ENCODE assay signal across 8 cellular contexts in the genomic region with DNA sequence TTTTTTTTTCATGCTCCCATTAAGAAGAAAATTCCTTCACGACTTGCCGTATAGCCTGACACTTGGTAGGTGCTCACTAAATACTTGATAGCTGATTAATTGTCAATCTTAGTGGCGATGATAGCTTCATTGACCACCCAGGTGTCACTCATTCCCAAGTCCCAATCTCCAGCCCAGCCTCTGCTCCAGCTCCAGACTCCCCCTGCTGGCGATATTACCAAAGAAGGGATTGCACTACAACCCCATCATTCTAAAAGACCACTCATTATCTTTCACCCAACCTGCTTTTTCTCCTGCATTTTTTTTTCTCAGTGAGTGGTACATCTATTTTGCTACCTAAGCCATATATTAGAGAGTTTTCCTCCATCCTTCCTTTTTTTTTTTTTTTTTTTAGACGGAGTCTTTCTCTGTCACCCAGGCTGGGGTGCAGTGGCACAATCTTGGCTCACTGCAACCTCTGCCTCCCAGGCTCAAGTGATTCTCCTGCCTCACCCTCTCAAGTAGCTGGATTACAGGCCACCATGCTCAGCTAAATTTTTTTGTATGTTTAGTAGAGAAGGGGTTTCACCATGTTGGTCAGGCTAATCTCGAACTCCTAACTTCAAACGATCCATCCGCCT. TPM values are rescaled to one million over a fixed set of nuclear protein-coding genes. Genes with fewer than 3 reads are reported as not detected.
DNase-seq lines count a peak whose midpoint lies in the region; ATAC-seq and TF ChIP-seq lines count a peak whose summit lies in the region.

No MANE protein-coding gene starts in this region.

- peak; percentile 36 for DNase-seq in NOMO-1 treated with DMSO at 0.1 percent for 48 hours (lab: John Stamatoyannopoulos, UW; ENCODE audit: unreplicated experiment)
- no peak for DNase-seq in NOMO-1 treated with dmso at 0.1 percent for 144 hours (lab: John Stamatoyannopoulos, UW; ENCODE audit: unreplicated experiment)
- DNase-seq in activated naive CD4-positive, alpha-beta T cell treated with anti-CD3 and anti-CD28 coated beads for 36 hours = peak; percentile 56
- DNase-seq in left ventricle myocardium inferior = no peak
- peak; percentile 3 for DNase-seq in stimulated activated CD4-positive, alpha-beta T cell treated with anti-CD3 and anti-CD28 coated beads, Interleukin-12 subunit alpha, Interleukin-12 subunit beta, amount 100 ng/mL, for 4 hours

- H3K27me3 Mint-ChIP-seq in activated naive CD4-positive, alpha-beta T cell treated with anti-CD3 and anti-CD28 coated beads for 36 hours (ENCODE audit: low read depth) = peaks cover 13% of the 10 kb centered on the region

- CTCF ChIA-PET in activated naive CD4-positive, alpha-beta T cell treated with anti-CD3 and anti-CD28 coated beads for 36 hours (lab: Charles Lee) = interaction anchor here (0.6 to 3.9 kb wide), 21 partner anchors 8 to 1371 kb away, joined by 3 to 22 read pairs (median 4); a partner anchor contains a TSS

- H3K4me3 ChIP-seq in OCI-LY1 (ENCODE audit: low read depth, low read length, poor library complexity, severe bottlenecking) (no peak overlapping the region), left ventricle myocardium inferior (no peak overlapping the region)

- peak; percentile 57 for ATAC-seq in HG03135 (IDR thresholded peaks at IDR 0.05; ENCODE audit: unreplicated experiment)
- no peak for ATAC-seq in HG03025 (IDR thresholded peaks at IDR 0.05; ENCODE audit: low FRiP score, unreplicated experiment)

- H3K4me2 ChIP-seq in OCI-LY1 (ENCODE audit: low read length) = no peak overlapping the region

- H3K4me1 Mint-ChIP-seq in activated naive CD4-positive, alpha-beta T cell treated with anti-CD3 and anti-CD28 coated beads for 36 hours (ENCODE audit: low read depth) = no peaks in the 10 kb centered on the region

- intact Hi-C loops in activated naive CD4-positive, alpha-beta T cell treated with anti-CD3 and anti-CD28 coated beads for 36 hours (cut with micrococcal nuclease) = loop anchor here (1.0 to 5.0 kb wide), 4 partner anchors 202 to 279 kb away; no protein-coding TSS in a partner anchor
- intact Hi-C loops in left ventricle myocardium inferior (cut with micrococcal nuclease) = loop anchor here (5.0 kb wide), 1 partner anchor 259 kb away; no protein-coding TSS in a partner anchor

- H2AFZ ChIP-seq in OCI-LY1 (ENCODE audit: low read length) = no peak overlapping the region

- H3K9me3 Mint-ChIP-seq in activated naive CD4-positive, alpha-beta T cell treated with anti-CD3 and anti-CD28 coated beads for 36 hours = no peaks in the 10 kb centered on the region

- H3F3A ChIP-seq in OCI-LY1 (ENCODE audit: insufficient read depth, low read length) = no peaks in the 10 kb centered on the region

- TF ChIP-seq CTCF in OCI-LY1 (IDR thresholded peaks at IDR 0.05; ENCODE audit: low read length) (peak; percentile 80), left ventricle myocardium inferior (IDR thresholded peaks at IDR 0.05; ENCODE audit: borderline replicate concordance) (peak; percentile 85)

- no peaks in the 10 kb centered on the region for H3K79me2 ChIP-seq in OCI-LY1 (ENCODE audit: insufficient read depth, low read length)

- H3K4me1 ChIP-seq in OCI-LY1 (ENCODE audit: insufficient read depth, low read length, severe bottlenecking) (no peaks in the 10 kb centered on the region), left ventricle myocardium inferior (no peaks in the 10 kb centered on the region)

- H3K36me3 Mint-ChIP-seq in activated naive CD4-positive, alpha-beta T cell treated with anti-CD3 and anti-CD28 coated beads for 36 hours (ENCODE audit: low read depth) = no peaks in the 10 kb centered on the region

- H3K36me3 ChIP-seq in OCI-LY1 (ENCODE audit: insufficient read depth, low read length) (no peaks in the 10 kb centered on the region), left ventricle myocardium inferior (no peaks in the 10 kb centered on the region)

- H3K27ac Mint-ChIP-seq in activated naive CD4-positive, alpha-beta T cell treated with anti-CD3 and anti-CD28 coated beads for 36 hours = no peak overlapping the region

- H3K9me3 ChIP-seq in OCI-LY1 (ENCODE audit: low read length) (no peaks in the 10 kb centered on the region), left ventricle myocardium inferior (replicated peaks) (no peaks in the 10 kb centered on the region)

- H3K27me3 ChIP-seq in OCI-LY1 (ENCODE audit: insufficient read depth, low read length) (no peaks in the 10 kb centered on the region), left ventricle myocardium inferior (ENCODE audit: low read depth) (peaks cover 9% of the 10 kb centered on the region)

- no peaks in the 10 kb centered on the region for H3K9me2 ChIP-seq in OCI-LY1 (ENCODE audit: low read depth, low read length)

- H3K4me3 Mint-ChIP-seq in activated naive CD4-positive, alpha-beta T cell treated with anti-CD3 and anti-CD28 coated beads for 36 hours = no peak overlapping the region

- H3K27ac ChIP-seq in OCI-LY1 (ENCODE audit: low read depth, low read length, poor library complexity, severe bottlenecking) = no peak overlapping the region
- H3K27ac ChIP-seq in left ventricle myocardium inferior (replicated peaks) = no peak overlapping the region

- no peak overlapping the region for H3K9ac ChIP-seq in OCI-LY1 (ENCODE audit: low read length)

- H4K20me1 ChIP-seq in OCI-LY1 (ENCODE audit: insufficient read depth, low read length) = no peaks in the 10 kb centered on the region

RNA-seq across cellular contexts. Expression of a gene that starts 19.5 kb away (rescaled TPM):
- total RNA-seq in activated naive CD4-positive, alpha-beta T cell treated with anti-CD3 and anti-CD28 coated beads for 36 hours = 10 to 100 TPM; 27.3 to 28.0 TPM
- 18.4 TPM for total RNA-seq in left ventricle myocardium inferior

RNA-seq across cellular contexts. Expression of a gene that starts 20.6 kb away (rescaled TPM):
- not detected for total RNA-seq in activated naive CD4-positive, alpha-beta T cell treated with anti-CD3 and anti-CD28 coated beads for 36 hours
- total RNA-seq in left ventricle myocardium inferior = not detected

RNA-seq across cellular contexts. Expression of a gene that starts 41.3 kb away (rescaled TPM):
- total RNA-seq in activated naive CD4-positive, alpha-beta T cell treated with anti-CD3 and anti-CD28 coated beads for 36 hours = 10 to 100 TPM; 22.9 to 25.5 TPM
- total RNA-seq in left ventricle myocardium inferior = 47.7 TPM

Comparison
In these comparisons a context has a peak if more than half of its experiments do, and no peak if none do; other contexts are left out.
1. DNase-seq: peak in NOMO-1 treated with DMSO at 0.1 percent for 48 hours (single experiment), activated naive CD4-positive, alpha-beta T cell treated with anti-CD3 and anti-CD28 coated beads for 36 hours (single experiment) and stimulated activated CD4-positive, alpha-beta T cell treated with anti-CD3 and anti-CD28 coated beads, Interleukin-12 subunit alpha, Interleukin-12 subunit beta, amount 100 ng/mL, for 4 hours (single experiment); none in NOMO-1 treated with dmso at 0.1 percent for 144 hours (single experiment) and left ventricle myocardium inferior (single experiment).